ENCODE assay signal across 12 cellular contexts in genomic region chr5:35320029-35320428, GRCh38.
DNase-seq lines count a peak whose midpoint lies in the region; ATAC-seq and TF ChIP-seq lines count a peak whose summit lies in the region.
"Had no signal": no experiment of that assay in that cellular context is flagged by ENCODE, and none has a peak within 500 bp of the region (broad histone marks: within the 10 kb centered on the region; RNA-seq: fewer than 3 reads in every experiment).

No MANE protein-coding gene starts in this region.

- H3K4me2 ChIP-seq in trophoblast cell (ENCODE audit: low read length) = no peak overlapping the region

- H2BK120ac ChIP-seq in trophoblast cell (ENCODE audit: insufficient read depth, low read length, poor library complexity) = no peak overlapping the region

- no peak overlapping the region for H4K12ac ChIP-seq in trophoblast cell (ENCODE audit: low read depth, low read length)

- H3K27ac ChIP-seq in trophoblast cell (ENCODE audit: low read depth, low read length) (no peak overlapping the region), ovary (no peak overlapping the region)

- no peak overlapping the region for H4K8ac ChIP-seq in trophoblast cell (ENCODE audit: low read depth, low read length)

- H3K18ac ChIP-seq in trophoblast cell (ENCODE audit: low read length) = no peak overlapping the region

- no peak for DNase-seq in activated naive CD4-positive, alpha-beta T cell treated with anti-CD3 and anti-CD28 coated beads, Interleukin-2, amount 50 U/mL, for 72 hours (ENCODE audit: low spot score in 2 of 2)
- no peak for DNase-seq in activated naive CD4-positive, alpha-beta T cell treated with Interleukin-2 at 50 U/mL for 16 hours
- DNase-seq in NCI-H1417 (lab: John Stamatoyannopoulos, UW) (no peak), trophoblast cell (no peak), ovary (no peak), dedifferentiated amniotic fluid mesenchymal stem cell (ENCODE audit: extremely low spot score) (no peak)
- DNase-seq: activated CD4-positive, CD25-positive, alpha-beta regulatory T cell; NCI-H1105 treated with DMSO at 0.1 percent for 48 hours had no signal

- TF ChIP-seq POLR2A in ovary (IDR thresholded peaks at IDR 0.05) = no peak

- H4K91ac ChIP-seq in trophoblast cell (ENCODE audit: low read depth, low read length) = no peak overlapping the region

- WGBS in trophoblast cell (ENCODE audit: extremely low coverage, insufficient coverage, insufficient read length) = no CpG with 5 or more reads among the region's 3 CpGs
- WGBS in ovary, 3 donors = 86 to 90% (median 89%) methylated on average over 3 of the region's 3 CpGs

- peaks cover 0 to 5% of the 10 kb centered on the region in 2 donors for H3K36me3 Mint-ChIP-seq in activated naive CD4-positive, alpha-beta T cell treated with anti-CD3 and anti-CD28 coated beads, Interleukin-2, amount 50 U/mL, for 72 hours

- ATAC-seq in activated naive CD4-positive, alpha-beta T cell treated with anti-CD3 and anti-CD28 coated beads, Interleukin-2, amount 50 U/mL, for 72 hours = peak; percentile 32 to 68
- ATAC-seq in HG02759 (IDR thresholded peaks at IDR 0.05; ENCODE audit: unreplicated experiment) = peak; percentile 41
- ATAC-seq in HG03520 (IDR thresholded peaks at IDR 0.05; ENCODE audit: unreplicated experiment) = peak; percentile 10

- no peaks in the 10 kb centered on the region for H3K36me3 ChIP-seq in trophoblast cell (ENCODE audit: control insufficient read depth in 1 of 2, insufficient read depth in 2 of 2, low read length in 2 of 2)
- no peaks in the 10 kb centered on the region for H3K36me3 ChIP-seq in ovary
- H3K36me3 ChIP-seq: adrenal gland had no signal

- H3K27me3 ChIP-seq in trophoblast cell (ENCODE audit: insufficient read depth, low read length) (no peaks in the 10 kb centered on the region), ovary (no peaks in the 10 kb centered on the region)
- H3K27me3 ChIP-seq: adrenal gland had no signal

- no peak overlapping the region for H2BK5ac ChIP-seq in trophoblast cell (ENCODE audit: low read depth, low read length, poor library complexity)

- no peaks in the 10 kb centered on the region for H3K79me1 ChIP-seq in trophoblast cell (ENCODE audit: low read length)

- H3K4me3 ChIP-seq in trophoblast cell (ENCODE audit: low read depth, low read length) (no peak overlapping the region), ovary (no peak overlapping the region)
- H3K4me3 ChIP-seq: adrenal gland, skin epidermis had no signal

- peaks cover 4 to 9% of the 10 kb centered on the region in 2 donors for H3K9me3 Mint-ChIP-seq in activated naive CD4-positive, alpha-beta T cell treated with anti-CD3 and anti-CD28 coated beads, Interleukin-2, amount 50 U/mL, for 72 hours

- no peak overlapping the region for H2AK5ac ChIP-seq in trophoblast cell (ENCODE audit: low read length)

- no peak overlapping the region for H2AFZ ChIP-seq in trophoblast cell (ENCODE audit: insufficient read depth, low read length, poor library complexity)

- no peak for TF ChIP-seq CTCF in ovary (IDR thresholded peaks at IDR 0.05)

- H2BK12ac ChIP-seq in trophoblast cell (ENCODE audit: low read length) = no peak overlapping the region

- intact Hi-C loops in ovary (cut with DNase I) = no loop called here

- H3K4me1 ChIP-seq in trophoblast cell (ENCODE audit: control insufficient read depth in 1 of 2, insufficient read depth in 2 of 2, low read length in 2 of 2) (no peaks in the 10 kb centered on the region), ovary (ENCODE audit: insufficient read depth) (no peaks in the 10 kb centered on the region)

- H3K4ac ChIP-seq in trophoblast cell (ENCODE audit: low read depth, low read length) = no peak overlapping the region

- TF ChIP-seq EP300 in ovary (IDR thresholded peaks at IDR 0.05) = no peak

- H3K79me2 ChIP-seq in trophoblast cell (ENCODE audit: control insufficient read depth, insufficient read depth, low read length, poor library complexity) = no peaks in the 10 kb centered on the region

- H3K27ac Mint-ChIP-seq in activated naive CD4-positive, alpha-beta T cell treated with anti-CD3 and anti-CD28 coated beads, Interleukin-2, amount 50 U/mL, for 72 hours = peak overlapping the region in 1 of 2 donors; percentile 81

- no peak overlapping the region for H3K23ac ChIP-seq in trophoblast cell (ENCODE audit: low read length)

- H3K9ac ChIP-seq in trophoblast cell (ENCODE audit: low read length) = no peak overlapping the region

- no peaks in the 10 kb centered on the region for H3K9me3 ChIP-seq in trophoblast cell (ENCODE audit: insufficient read depth, low read depth, low read length)
- H3K9me3 ChIP-seq in ovary = no peaks in the 10 kb centered on the region
- H3K9me3 ChIP-seq: adrenal gland had no signal

- no peak overlapping the region for H3K14ac ChIP-seq in trophoblast cell (ENCODE audit: low read length)
